Comparison of ENCODE assay signal across 8 cellular contexts in genomic region chr10:69222157-69223027, GRCh38.
DNase-seq lines count a peak whose midpoint lies in the region; ATAC-seq lines count a peak whose summit lies in the region.

No MANE protein-coding gene starts in this region.

- H3K4me3 ChIP-seq in adipocyte (ENCODE audit: low read length) = no peak overlapping the region

- H3K9ac ChIP-seq in adipocyte (ENCODE audit: low read length) = no peak overlapping the region

- ATAC-seq in GM21390 (IDR thresholded peaks at IDR 0.05; ENCODE audit: unreplicated experiment) = peak; percentile 95

- H3K9me3 ChIP-seq in adipocyte (ENCODE audit: control insufficient read depth, low read length) = no peaks in the 10 kb centered on the region

- peaks cover 7% of the 10 kb centered on the region for H3K4me1 ChIP-seq in adipocyte (ENCODE audit: control insufficient read depth, insufficient read depth, low read length)

- DNase-seq in GF-D8 (lab: John Stamatoyannopoulos, UW) (peak; percentile 90), HS-5 (ENCODE audit: low read depth) (peak; percentile 44), SW480 (ENCODE audit: low spot score) (peak; percentile 94), adipocyte (ENCODE audit: low read depth) (peak; percentile 80), iPS-NIHi7 (ENCODE audit: extremely low spot score) (peak; percentile 79), DMS79 (lab: John Stamatoyannopoulos, UW) (no peak)
- peak; percentile 81 for DNase-seq in stimulated activated CD4-positive, alpha-beta T cell treated with anti-CD3 and anti-CD28 coated beads, Interleukin-4, amount 100 ng/mL, for 24 hours

- H3K27me3 ChIP-seq in adipocyte (replicated peaks; ENCODE audit: control insufficient read depth, insufficient read depth, low read length) = no peaks in the 10 kb centered on the region

- no peaks in the 10 kb centered on the region for H3K36me3 ChIP-seq in adipocyte (ENCODE audit: control insufficient read depth, insufficient read depth, low read length, severe bottlenecking)
